12 cellular contexts compared by ENCODE assay signal in the genomic region with DNA sequence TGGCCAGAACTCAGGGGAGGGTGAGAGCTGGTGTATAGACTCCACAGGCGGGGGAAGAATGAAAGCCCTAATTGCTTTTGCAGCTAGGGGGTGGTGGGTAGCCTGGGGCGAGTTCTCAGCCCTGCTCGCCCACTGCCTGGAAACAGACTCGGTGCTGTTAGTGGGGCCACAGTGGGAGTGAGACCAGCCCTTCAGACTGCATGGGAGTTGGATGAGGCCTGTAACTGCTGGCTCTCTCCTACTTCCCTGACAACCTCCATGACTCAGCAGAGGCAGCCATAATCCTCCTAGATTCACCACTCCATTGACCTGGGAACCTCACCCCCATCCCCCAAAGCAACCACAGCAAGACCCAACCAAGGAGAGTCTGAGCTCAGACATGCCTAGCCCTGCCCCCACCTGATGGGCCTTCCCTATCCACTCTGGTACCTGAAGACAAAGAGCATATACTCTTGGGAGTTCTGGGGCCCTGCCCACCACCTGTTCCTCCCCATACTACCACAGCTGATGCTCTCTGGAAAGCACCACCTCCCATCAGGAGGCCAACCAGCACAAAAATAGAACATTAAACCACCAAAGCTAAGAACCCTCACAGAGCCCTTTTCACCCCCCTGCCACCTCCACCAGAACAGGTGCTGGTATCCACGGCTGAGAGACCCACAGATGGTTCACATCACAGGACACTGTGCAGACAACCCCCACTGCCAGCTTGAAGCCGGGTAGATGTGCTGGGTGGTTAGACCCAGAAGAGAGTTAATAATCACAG.
A peak's percentile ranks its signal among the peaks of the same experiment; 100 is the strongest.
DNase-seq lines count a peak whose midpoint lies in the region; ATAC-seq lines count a peak whose summit lies in the region.
"Had no signal": no experiment of that assay in that cellular context is flagged by ENCODE, and none has a peak within 500 bp of the region (broad histone marks: within the 10 kb centered on the region; RNA-seq: fewer than 3 reads in every experiment).

No MANE protein-coding gene starts in this region.

- DNase-seq in NCI-H1436 treated with DMSO at 0.1 percent for 48 hours (lab: John Stamatoyannopoulos, UW) (peak; percentile 83), islet precursor cell (peak; percentile 63), NOMO-1 (lab: John Stamatoyannopoulos, UW; ENCODE audit: unreplicated experiment in 2 of 2) (no peak), activated gamma-delta T cell (lab: John Stamatoyannopoulos, UW) (no peak)
- DNase-seq in activated T-cell treated with anti-CD3 and anti-CD28 coated beads, Interleukin-2, amount 50 U/mL, for 1 hour: no peak
- DNase-seq: Kasumi-1; NCI-H446; stimulated activated CD4-positive, alpha-beta T cell treated with anti-CD3 and anti-CD28 coated beads, Interleukin-2, amount 100 ng/mL, for 48 hours had no signal

- ATAC-seq in GM18861 (IDR thresholded peaks at IDR 0.05; ENCODE audit: unreplicated experiment): peak; percentile 45
- ATAC-seq in HG02623 (IDR thresholded peaks at IDR 0.05; ENCODE audit: unreplicated experiment): peak; percentile 54
- no peak for ATAC-seq in GM18867 (IDR thresholded peaks at IDR 0.05; ENCODE audit: unreplicated experiment)
- ATAC-seq: activated T-helper 17 cell treated with anti-CD3 and anti-CD28 coated beads, Interleukin-2, amount 50 U/mL, for 72 hours had no signal

Comparison
In these comparisons a context has a peak if more than half of its experiments do, and no peak if none do; other contexts are left out.
1. DNase-seq: peak in NCI-H1436 treated with DMSO at 0.1 percent for 48 hours (single experiment) and islet precursor cell (single experiment); none in NOMO-1 (0 of 2), activated gamma-delta T cell (single experiment) and activated T-cell treated with anti-CD3 and anti-CD28 coated beads, Interleukin-2, amount 50 U/mL, for 1 hour (single experiment).